1 cellular context compared by ENCODE assay signal in the genomic region with DNA sequence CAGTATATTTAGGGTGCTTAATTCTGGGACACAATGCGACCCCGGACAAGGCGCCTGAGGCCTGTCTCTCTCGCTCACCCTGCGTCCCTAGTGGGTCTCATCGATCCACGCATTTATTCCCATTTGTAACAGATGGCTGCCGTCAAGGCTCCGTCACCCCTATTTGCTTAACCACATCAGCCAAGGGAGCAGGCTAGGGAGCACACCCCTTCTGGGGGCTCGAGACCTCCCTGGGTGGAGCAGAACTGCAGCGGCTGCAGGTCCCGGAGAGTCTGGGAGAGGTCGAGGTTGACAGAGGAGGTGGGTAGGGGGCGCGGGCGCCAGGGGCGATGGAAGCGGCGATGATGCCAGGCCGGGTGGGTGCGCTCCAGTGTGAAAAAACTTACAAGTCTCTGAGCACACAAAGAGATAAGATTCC.
TF ChIP-seq lines count a peak whose summit lies in the region.

No MANE protein-coding gene starts in this region.

TF ChIP-seq in H1, 55 proteins besides CTCF, POLR2A, EP300 and RAD21:
- no peak for TF ChIP-seq CBX5 (IDR thresholded peaks at IDR 0.05; ENCODE audit: low read depth, low read length)
- peak; percentile 76 for TF ChIP-seq SAP30 (IDR thresholded peaks at IDR 0.05; ENCODE audit: insufficient read depth, insufficient replicate concordance, low read length)
TF ChIP-seq in H1: peak in this region for 1.
